ENCODE assay signal across 9 cellular contexts in the genomic region with DNA sequence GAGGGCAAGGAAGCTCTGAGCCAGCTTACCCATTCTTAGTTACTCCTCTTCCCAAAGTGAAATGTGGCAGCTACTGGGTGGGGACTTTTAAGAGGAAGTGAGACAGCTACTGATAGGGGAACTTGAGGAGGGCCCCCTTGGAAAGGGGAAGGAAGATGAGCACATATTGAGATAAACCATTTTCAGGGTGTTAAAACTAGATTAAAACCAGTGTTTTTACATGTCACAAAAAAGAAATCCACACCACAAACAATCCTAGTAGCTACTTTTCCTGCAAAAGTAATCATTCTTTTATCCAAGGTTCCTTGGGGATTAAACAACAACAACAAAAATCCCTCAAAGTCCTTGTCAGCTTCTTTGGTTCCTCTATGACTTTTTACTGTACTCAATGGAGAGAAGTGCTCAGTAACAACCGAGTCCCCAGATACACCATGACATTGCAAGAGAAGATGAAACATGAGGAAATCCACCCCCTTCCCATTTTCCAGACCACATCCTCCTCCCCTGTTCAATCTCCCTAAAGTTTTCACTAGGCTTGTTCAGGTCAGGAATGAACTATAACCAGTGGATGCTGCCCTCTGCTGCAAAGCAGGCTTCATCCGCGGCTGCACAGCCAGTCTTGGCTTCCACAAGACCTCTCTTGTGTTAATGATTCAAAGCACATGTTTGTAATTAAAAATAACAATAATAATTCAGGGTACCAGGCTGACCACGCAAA.
DNase-seq lines count a peak whose midpoint lies in the region; ATAC-seq, FAIRE-seq and TF ChIP-seq lines count a peak whose summit lies in the region.
"Had no signal": no experiment of that assay in that cellular context is flagged by ENCODE, and none has a peak within 500 bp of the region (broad histone marks: within the 10 kb centered on the region; RNA-seq: fewer than 3 reads in every experiment).

No MANE protein-coding gene starts in this region.

- TF ChIP-seq CTCF in astrocyte of the cerebellum (IDR thresholded peaks at IDR 0.05; ENCODE audit: low read depth, low read length, missing control alignments): peak; percentile 50

- no peak for DNase-seq in GM12891 (ENCODE audit: insufficient read length, low spot score)
- DNase-seq in astrocyte of the cerebellum (ENCODE audit: low read depth): peak; percentile 13
- DNase-seq in NCI-H2029 treated with DMSO at 0.1 percent for 48 hours (lab: John Stamatoyannopoulos, UW): no peak
- no peak for DNase-seq in activated T-cell treated with anti-CD3 and anti-CD28 coated beads, Interleukin-2, amount 50 U/mL, for 4 hours
- no peak for DNase-seq in activated T-cell treated with anti-CD3 and anti-CD28 coated beads, Interleukin-2, amount 50 U/mL, for 1 hour
- DNase-seq in T-helper 1 cell: no peak

- no peaks in the 10 kb centered on the region for H3K4me1 ChIP-seq in muscle layer of duodenum (ENCODE audit: control insufficient read depth in 1 of 2, insufficient read depth in 2 of 2, low read length in 2 of 2)
- H3K4me1 ChIP-seq: body of pancreas had no signal

- H3K27me3 Mint-ChIP-seq in activated T-cell treated with anti-CD3 and anti-CD28 coated beads, Interleukin-2, amount 50 U/mL, for 4 hours (ENCODE audit: low read depth): no peaks in the 10 kb centered on the region

- no peak overlapping the region for H3K4me3 ChIP-seq in astrocyte of the cerebellum (ENCODE audit: low read depth, low read length)
- no peak overlapping the region for H3K4me3 ChIP-seq in muscle layer of duodenum (ENCODE audit: low read depth in 1 of 2, low read length in 2 of 2)
- H3K4me3 ChIP-seq: body of pancreas had no signal

- peak; percentile 70 for FAIRE-seq in GM12891 (lab: Jason Lieb, UNC)

- H3K36me3 ChIP-seq in muscle layer of duodenum (ENCODE audit: control insufficient read depth in 1 of 2, insufficient read depth in 2 of 2, low read length in 2 of 2): no peaks in the 10 kb centered on the region

- H3K27ac ChIP-seq in muscle layer of duodenum (ENCODE audit: low read length): peak overlapping the region; percentile 8
- H3K27ac ChIP-seq: body of pancreas had no signal

- H3K4me1 Mint-ChIP-seq in activated T-cell treated with anti-CD3 and anti-CD28 coated beads, Interleukin-2, amount 50 U/mL, for 4 hours (ENCODE audit: low read depth): no peaks in the 10 kb centered on the region

- H3K9me3 Mint-ChIP-seq in activated T-cell treated with anti-CD3 and anti-CD28 coated beads, Interleukin-2, amount 50 U/mL, for 4 hours: no peaks in the 10 kb centered on the region

- ATAC-seq in HG03159 (IDR thresholded peaks at IDR 0.05; ENCODE audit: unreplicated experiment): peak; percentile 47
- ATAC-seq in activated T-cell treated with anti-CD3 and anti-CD28 coated beads, Interleukin-2, amount 50 U/mL, for 4 hours: no peak
- ATAC-seq: body of pancreas had no signal

- H3K27me3 ChIP-seq in muscle layer of duodenum (ENCODE audit: low read depth, low read length): no peaks in the 10 kb centered on the region
- H3K27me3 ChIP-seq: body of pancreas had no signal

- no peaks in the 10 kb centered on the region for H3K9me3 ChIP-seq in muscle layer of duodenum (ENCODE audit: control insufficient read depth in 1 of 2, low read length in 2 of 2)
- H3K9me3 ChIP-seq: body of pancreas had no signal

- no peak overlapping the region for H3K4me3 Mint-ChIP-seq in activated T-cell treated with anti-CD3 and anti-CD28 coated beads, Interleukin-2, amount 50 U/mL, for 4 hours

- in situ Hi-C loops in astrocyte of the cerebellum (cut with HindIII; ENCODE audit: low sequenced_read_pairs): loop anchor here (10.0 kb wide), 1 partner anchor 175 kb away; no protein-coding TSS in a partner anchor

- no peaks in the 10 kb centered on the region for H3K36me3 Mint-ChIP-seq in activated T-cell treated with anti-CD3 and anti-CD28 coated beads, Interleukin-2, amount 50 U/mL, for 4 hours (ENCODE audit: insufficient read depth)

- no peak for TF ChIP-seq POLR2A in GM12891 (IDR thresholded peaks at IDR 0.05; ENCODE audit: low read depth, low read length)

TF ChIP-seq in GM12891, 5 proteins besides CTCF, POLR2A, EP300 and RAD21:
- TF ChIP-seq SPI1 (IDR thresholded peaks at IDR 0.05; ENCODE audit: low read depth, low read length) (peak; percentile 92), POLR2AphosphoS5 (IDR thresholded peaks at IDR 0.05; ENCODE audit: low read depth, low read length) (no peak)
